ENCODE assay signal across 19 cellular contexts in the genomic region with DNA sequence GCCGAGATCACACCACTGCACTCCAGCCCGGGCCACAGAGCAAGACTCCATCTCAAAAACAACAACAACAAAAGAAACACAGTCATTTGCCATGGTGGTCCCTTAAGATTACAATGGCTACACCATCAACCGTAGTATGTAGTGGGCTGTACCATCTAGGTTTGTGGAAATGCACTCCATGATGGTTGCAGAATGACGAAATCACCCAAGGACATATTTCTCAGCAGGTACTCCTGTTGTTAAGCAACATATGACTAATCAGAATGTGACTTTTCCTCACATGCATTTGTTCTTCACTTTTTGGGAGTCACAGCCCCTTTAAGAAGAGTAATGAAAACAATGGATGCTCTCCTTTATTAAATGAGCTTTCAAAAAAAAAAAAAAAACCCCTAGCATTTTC. TPM values are rescaled to one million over a fixed set of nuclear protein-coding genes. Genes with fewer than 3 reads are reported as not detected.
DNase-seq lines count a peak whose midpoint lies in the region; ATAC-seq lines count a peak whose summit lies in the region.
"Had no signal": no experiment of that assay in that cellular context is flagged by ENCODE, and none has a peak within 500 bp of the region (broad histone marks: within the 10 kb centered on the region; RNA-seq: fewer than 3 reads in every experiment).

No MANE protein-coding gene starts in this region.

- H4K12ac ChIP-seq in trophoblast cell (ENCODE audit: low read depth, low read length) = no peak overlapping the region

- H3K36me3 ChIP-seq in trophoblast cell (ENCODE audit: control insufficient read depth in 1 of 2, insufficient read depth in 2 of 2, low read length in 2 of 2) = no peaks in the 10 kb centered on the region
- H3K36me3 ChIP-seq: vagina had no signal

- H3K79me2 ChIP-seq in trophoblast cell (ENCODE audit: control insufficient read depth, insufficient read depth, low read length, poor library complexity) = no peaks in the 10 kb centered on the region

- no peak overlapping the region for H2BK120ac ChIP-seq in trophoblast cell (ENCODE audit: insufficient read depth, low read length, poor library complexity)

- no peak overlapping the region for H4K91ac ChIP-seq in trophoblast cell (ENCODE audit: low read depth, low read length)

- H3K27me3 ChIP-seq in trophoblast cell (ENCODE audit: insufficient read depth, low read length) = no peaks in the 10 kb centered on the region
- H3K27me3 ChIP-seq: vagina had no signal

- ATAC-seq in esophagus mucosa = peak; percentile 56
- ATAC-seq in T-helper 17 cell = no peak
- ATAC-seq in HG02870 (IDR thresholded peaks at IDR 0.05; ENCODE audit: unreplicated experiment) = no peak
- ATAC-seq: left lobe of liver had no signal

- H3K9me3 Mint-ChIP-seq in activated naive CD4-positive, alpha-beta T cell treated with anti-CD3 and anti-CD28 coated beads, Interleukin-2, amount 10 ng/mL, durations not matched to agents 7 days and 5 days = no peaks in the 10 kb centered on the region
- H3K9me3 Mint-ChIP-seq: activated naive CD4-positive, alpha-beta T cell treated with anti-CD3 and anti-CD28 coated beads, Interleukin-2, amount 50 U/mL, for 24 hours; activated T-cell treated with anti-CD3 and anti-CD28 coated beads, Interleukin-2, amount 50 U/mL, for 24 hours had no signal

- peak; percentile 43 for DNase-seq in Caki2 (ENCODE audit: low read depth)
- DNase-seq in NCI-H226 = peak; percentile 22
- peak; percentile 50 to 88 for DNase-seq in trophoblast cell
- DNase-seq in activated CD4-positive, alpha-beta T cell treated with anti-CD3 and anti-CD28 coated beads, Interleukin-2, amount 50 U/mL, for 4 hours = no peak
- DNase-seq in activated naive CD4-positive, alpha-beta T cell treated with anti-CD3 and anti-CD28 coated beads, Interleukin-2, amount 10 ng/mL, durations not matched to agents 7 days and 5 days = no peak
- no peak for DNase-seq in T-helper 17 cell
- DNase-seq: activated CD4-positive, alpha-beta T cell treated with anti-CD3 and anti-CD28 coated beads, Interleukin-2, amount 50 U/mL, for 1 hour; activated T-cell treated with anti-CD3 and anti-CD28 coated beads, Interleukin-2, amount 50 U/mL, for 24 hours; MM.1S; NCI-H526; OCI-M1; stimulated activated naive CD4-positive, alpha-beta T cell had no signal

- H3K4me1 ChIP-seq in trophoblast cell (ENCODE audit: control insufficient read depth in 1 of 2, insufficient read depth in 2 of 2, low read length in 2 of 2) = peaks cover 3 to 15% of the 10 kb centered on the region in 2 experiments

- H2BK12ac ChIP-seq in trophoblast cell (ENCODE audit: low read length) = no peak overlapping the region

- CTCF ChIA-PET in activated naive CD4-positive, alpha-beta T cell treated with anti-CD3 and anti-CD28 coated beads, Interleukin-2, amount 10 ng/mL, durations not matched to agents 7 days and 5 days (lab: Charles Lee) = no interaction called here

- H3K4me2 ChIP-seq in trophoblast cell (ENCODE audit: low read length) = no peak overlapping the region

- no peak overlapping the region for H3K23ac ChIP-seq in trophoblast cell (ENCODE audit: low read length)

- no peak overlapping the region for H2AK5ac ChIP-seq in trophoblast cell (ENCODE audit: low read length)

- no peak overlapping the region for H3K27ac ChIP-seq in trophoblast cell (ENCODE audit: low read depth, low read length)
- H3K27ac ChIP-seq: parathyroid adenoma had no signal

- no peak overlapping the region for H2BK5ac ChIP-seq in trophoblast cell (ENCODE audit: low read depth, low read length, poor library complexity)

- peaks cover under 1% of the 10 kb centered on the region for H3K79me1 ChIP-seq in trophoblast cell (ENCODE audit: low read length)

- H3K9me3 ChIP-seq in trophoblast cell (ENCODE audit: insufficient read depth, low read depth, low read length) (no peaks in the 10 kb centered on the region), T-helper 17 cell (ENCODE audit: control insufficient read depth, low read length, poor library complexity, severe bottlenecking) (no peaks in the 10 kb centered on the region)
- H3K9me3 ChIP-seq: vagina had no signal

- H3K27me3 Mint-ChIP-seq in activated naive CD4-positive, alpha-beta T cell treated with anti-CD3 and anti-CD28 coated beads, Interleukin-2, amount 10 ng/mL, durations not matched to agents 7 days and 5 days = no peaks in the 10 kb centered on the region
- no peaks in the 10 kb centered on the region for H3K27me3 Mint-ChIP-seq in T-helper 17 cell
- H3K27me3 Mint-ChIP-seq: activated naive CD4-positive, alpha-beta T cell treated with anti-CD3 and anti-CD28 coated beads, Interleukin-2, amount 50 U/mL, for 24 hours; activated T-cell treated with anti-CD3 and anti-CD28 coated beads, Interleukin-2, amount 50 U/mL, for 24 hours; brain had no signal

- H3K9ac ChIP-seq in trophoblast cell (ENCODE audit: low read length) = no peak overlapping the region
- H3K9ac ChIP-seq: parathyroid adenoma had no signal

- in situ Hi-C loops in Caki2 (cut with HindIII; ENCODE audit: low pct_unique_long_range_greater_than_20kb, low sequenced_read_pairs) = no loop called here

- no peak overlapping the region for H4K8ac ChIP-seq in trophoblast cell (ENCODE audit: low read depth, low read length)

- H3K18ac ChIP-seq in trophoblast cell (ENCODE audit: low read length) = no peak overlapping the region

- H3K4me1 Mint-ChIP-seq in activated naive CD4-positive, alpha-beta T cell treated with anti-CD3 and anti-CD28 coated beads, Interleukin-2, amount 10 ng/mL, durations not matched to agents 7 days and 5 days = no peaks in the 10 kb centered on the region
- peaks cover 25% of the 10 kb centered on the region for H3K4me1 Mint-ChIP-seq in T-helper 17 cell

- H3K36me3 Mint-ChIP-seq in activated naive CD4-positive, alpha-beta T cell treated with anti-CD3 and anti-CD28 coated beads, Interleukin-2, amount 10 ng/mL, durations not matched to agents 7 days and 5 days = no peaks in the 10 kb centered on the region
- H3K36me3 Mint-ChIP-seq in T-helper 17 cell (ENCODE audit: low read depth) = no peaks in the 10 kb centered on the region

- H3K4me3 ChIP-seq in trophoblast cell (ENCODE audit: low read depth, low read length) = no peak overlapping the region
- H3K4me3 ChIP-seq: vagina had no signal

- WGBS in trophoblast cell (ENCODE audit: extremely low coverage, insufficient coverage, insufficient read length) = no CpG with 5 or more reads among the region's 4 CpGs

- H3K14ac ChIP-seq in trophoblast cell (ENCODE audit: low read length) = no peak overlapping the region

- H3K4ac ChIP-seq in trophoblast cell (ENCODE audit: low read depth, low read length) = no peak overlapping the region

- H2AFZ ChIP-seq in trophoblast cell (ENCODE audit: insufficient read depth, low read length, poor library complexity) = no peak overlapping the region
- H2AFZ ChIP-seq: parathyroid adenoma had no signal

- H3K4me3 Mint-ChIP-seq in activated naive CD4-positive, alpha-beta T cell treated with anti-CD3 and anti-CD28 coated beads, Interleukin-2, amount 10 ng/mL, durations not matched to agents 7 days and 5 days = no peak overlapping the region
- no peak overlapping the region for H3K4me3 Mint-ChIP-seq in T-helper 17 cell
- H3K4me3 Mint-ChIP-seq: activated naive CD4-positive, alpha-beta T cell treated with anti-CD3 and anti-CD28 coated beads, Interleukin-2, amount 50 U/mL, for 24 hours; activated T-cell treated with anti-CD3 and anti-CD28 coated beads, Interleukin-2, amount 50 U/mL, for 24 hours; brain had no signal

- no peak overlapping the region for H3K27ac Mint-ChIP-seq in activated naive CD4-positive, alpha-beta T cell treated with anti-CD3 and anti-CD28 coated beads, Interleukin-2, amount 10 ng/mL, durations not matched to agents 7 days and 5 days
- no peak overlapping the region for H3K27ac Mint-ChIP-seq in T-helper 17 cell
- H3K27ac Mint-ChIP-seq: activated naive CD4-positive, alpha-beta T cell treated with anti-CD3 and anti-CD28 coated beads, Interleukin-2, amount 50 U/mL, for 24 hours; activated T-cell treated with anti-CD3 and anti-CD28 coated beads, Interleukin-2, amount 50 U/mL, for 24 hours had no signal

RNA-seq across cellular contexts. Expression of gene SVIL, which starts 11.0 kb away (rescaled TPM):
- 59.4 and 65.4 TPM in 2 replicates for total RNA-seq in Caki2 (2014; rRNA removed; shearing (Covaris generic); ENCODE audit: low replicate concordance)
- total RNA-seq in esophagus mucosa (79.6 TPM), T-helper 17 cell (10 to 100 TPM; 39.5 to 46.4 TPM)
- polyA plus RNA-seq in trophoblast cell (2013) = 25.1 and 25.3 TPM in 2 replicates

Comparison
In these comparisons a context has a peak if more than half of its experiments do, and no peak if none do; other contexts are left out.
1. DNase-seq: peak in Caki2 (single experiment), NCI-H226 (single experiment) and trophoblast cell (2 of 2); none in activated CD4-positive, alpha-beta T cell treated with anti-CD3 and anti-CD28 coated beads, Interleukin-2, amount 50 U/mL, for 4 hours (0 of 2), activated naive CD4-positive, alpha-beta T cell treated with anti-CD3 and anti-CD28 coated beads, Interleukin-2, amount 10 ng/mL, durations not matched to agents 7 days and 5 days (single experiment) and T-helper 17 cell (0 of 3).